In genomic region chr7:131008840-131009651, GRCh38 we compare ENCODE assay signal across 9 cellular contexts.
DNase-seq lines count a peak whose midpoint lies in the region; ATAC-seq and TF ChIP-seq lines count a peak whose summit lies in the region.
"Had no signal": no experiment of that assay in that cellular context is flagged by ENCODE, and none has a peak within 500 bp of the region (broad histone marks: within the 10 kb centered on the region; RNA-seq: fewer than 3 reads in every experiment).

No MANE protein-coding gene starts in this region.

- H3K27ac Mint-ChIP-seq in activated CD4-positive, alpha-beta T cell treated with anti-CD3 and anti-CD28 coated beads, Interleukin-2, amount 10 ng/mL, durations not matched to agents 24 days and 14 days, result peak overlapping the region; percentile 97
- H3K27ac Mint-ChIP-seq in activated B cell treated with CpG ODN at 0.5 μM for 24 hours, result peak overlapping the region; percentile 89
- H3K27ac Mint-ChIP-seq in stimulated activated naive CD8-positive, alpha-beta T cell treated with anti-CD3 and anti-CD28 coated beads, Interleukin-15, Interleukin-2, amounts not matched to agents 100 ng/mL and 50 ng/mL, for 24 hours, result peak overlapping the region; percentile 100

- peaks cover 37% of the 10 kb centered on the region for H3K4me1 ChIP-seq in foreskin keratinocyte

- no peak for ATAC-seq in activated B cell treated with CpG ODN at 0.5 μM for 24 hours (ENCODE audit: low read depth)
- peak; percentile 26 for ATAC-seq in foreskin keratinocyte
- no peak for ATAC-seq in GM18907 (IDR thresholded peaks at IDR 0.05; ENCODE audit: unreplicated experiment)

- H3K27me3 ChIP-seq in foreskin keratinocyte, result no peaks in the 10 kb centered on the region

- H3K9me3 Mint-ChIP-seq in activated CD4-positive, alpha-beta T cell treated with anti-CD3 and anti-CD28 coated beads, Interleukin-2, amount 10 ng/mL, durations not matched to agents 24 days and 14 days, result no peaks in the 10 kb centered on the region
- no peaks in the 10 kb centered on the region for H3K9me3 Mint-ChIP-seq in activated B cell treated with CpG ODN at 0.5 μM for 24 hours
- H3K9me3 Mint-ChIP-seq in stimulated activated naive CD8-positive, alpha-beta T cell treated with anti-CD3 and anti-CD28 coated beads, Interleukin-15, Interleukin-2, amounts not matched to agents 100 ng/mL and 50 ng/mL, for 24 hours, result peaks cover 3% of the 10 kb centered on the region

- DNase-seq in activated CD4-positive, alpha-beta T cell treated with anti-CD3 and anti-CD28 coated beads, Interleukin-2, amount 10 ng/mL, durations not matched to agents 24 days and 14 days, result no peak
- DNase-seq in activated CD4-positive, alpha-beta T cell treated with anti-CD3 and anti-CD28 coated beads for 48 hours, result no peak
- DNase-seq in activated B cell treated with CpG ODN at 0.5 μM for 24 hours, result no peak
- peak in 1 of 2 donors; percentile 42 for DNase-seq in foreskin keratinocyte
- no peak for DNase-seq in activated effector memory CD4-positive, alpha-beta T cell treated with Interleukin-2 at 50 U/mL for 16 hours
- DNase-seq in HT-29 (ENCODE audit: low spot score), result no peak
- DNase-seq: stimulated activated CD4-positive, alpha-beta T cell treated with anti-CD3 and anti-CD28 coated beads, Interleukin-4, amount 100 ng/mL, for 1 hour had no signal

- POLR2A ChIA-PET in activated B cell treated with CpG ODN at 0.5 μM for 24 hours (lab: Charles Lee), result interaction anchor here (0.8 to 1.5 kb wide), 4 partner anchors 10 to 44 kb away, joined by 3 read pairs; no protein-coding TSS in a partner anchor

- H3K27ac ChIP-seq in foreskin keratinocyte, result peak overlapping the region; percentile 39

- CTCF ChIA-PET in activated B cell treated with CpG ODN at 0.5 μM for 24 hours (lab: Charles Lee), result interaction anchor here (1.4 to 2.3 kb wide), 3 partner anchors 27 to 112 kb away, joined by 5 to 18 read pairs (median 9); no protein-coding TSS in a partner anchor

- H3K27me3 Mint-ChIP-seq in activated CD4-positive, alpha-beta T cell treated with anti-CD3 and anti-CD28 coated beads, Interleukin-2, amount 10 ng/mL, durations not matched to agents 24 days and 14 days, result no peaks in the 10 kb centered on the region
- H3K27me3 Mint-ChIP-seq in activated B cell treated with CpG ODN at 0.5 μM for 24 hours, result no peaks in the 10 kb centered on the region
- no peaks in the 10 kb centered on the region for H3K27me3 Mint-ChIP-seq in stimulated activated naive CD8-positive, alpha-beta T cell treated with anti-CD3 and anti-CD28 coated beads, Interleukin-15, Interleukin-2, amounts not matched to agents 100 ng/mL and 50 ng/mL, for 24 hours

- H3K4me3 Mint-ChIP-seq in activated CD4-positive, alpha-beta T cell treated with anti-CD3 and anti-CD28 coated beads, Interleukin-2, amount 10 ng/mL, durations not matched to agents 24 days and 14 days, result peak overlapping the region; percentile 74
- peak overlapping the region; percentile 5 for H3K4me3 Mint-ChIP-seq in activated B cell treated with CpG ODN at 0.5 μM for 24 hours
- peak overlapping the region; percentile 77 for H3K4me3 Mint-ChIP-seq in stimulated activated naive CD8-positive, alpha-beta T cell treated with anti-CD3 and anti-CD28 coated beads, Interleukin-15, Interleukin-2, amounts not matched to agents 100 ng/mL and 50 ng/mL, for 24 hours

- H3K4me1 Mint-ChIP-seq in activated CD4-positive, alpha-beta T cell treated with anti-CD3 and anti-CD28 coated beads, Interleukin-2, amount 10 ng/mL, durations not matched to agents 24 days and 14 days, result peaks cover 65% of the 10 kb centered on the region
- peaks cover 93% of the 10 kb centered on the region for H3K4me1 Mint-ChIP-seq in activated B cell treated with CpG ODN at 0.5 μM for 24 hours
- peaks cover 94% of the 10 kb centered on the region for H3K4me1 Mint-ChIP-seq in stimulated activated naive CD8-positive, alpha-beta T cell treated with anti-CD3 and anti-CD28 coated beads, Interleukin-15, Interleukin-2, amounts not matched to agents 100 ng/mL and 50 ng/mL, for 24 hours (ENCODE audit: low read depth)

- TF ChIP-seq CTCF in activated B cell treated with CpG ODN at 0.5 μM for 24 hours (IDR thresholded peaks at IDR 0.05) (no peak), foreskin keratinocyte (conservative IDR thresholded peaks at IDR 0.05) (no peak)

- intact Hi-C loops in activated CD4-positive, alpha-beta T cell treated with anti-CD3 and anti-CD28 coated beads, Interleukin-2, amount 10 ng/mL, durations not matched to agents 24 days and 14 days (cut with micrococcal nuclease), result loop anchor here (1.0 to 5.0 kb wide), 2 partner anchors 33 to 48 kb away; no protein-coding TSS in a partner anchor
- intact Hi-C loops in activated B cell treated with CpG ODN at 0.5 μM for 24 hours (cut with micrococcal nuclease), result no loop called here

- H3K36me3 Mint-ChIP-seq in activated CD4-positive, alpha-beta T cell treated with anti-CD3 and anti-CD28 coated beads, Interleukin-2, amount 10 ng/mL, durations not matched to agents 24 days and 14 days (ENCODE audit: low read depth), result peaks cover 24% of the 10 kb centered on the region
- H3K36me3 Mint-ChIP-seq in activated B cell treated with CpG ODN at 0.5 μM for 24 hours (ENCODE audit: low read depth), result peaks cover 19% of the 10 kb centered on the region
- peaks cover 21% of the 10 kb centered on the region for H3K36me3 Mint-ChIP-seq in stimulated activated naive CD8-positive, alpha-beta T cell treated with anti-CD3 and anti-CD28 coated beads, Interleukin-15, Interleukin-2, amounts not matched to agents 100 ng/mL and 50 ng/mL, for 24 hours (ENCODE audit: low read depth)

Comparison
In these comparisons a context has a peak if more than half of its experiments do, and no peak if none do; other contexts are left out.
1. H3K4me3 Mint-ChIP-seq: peak in every context shown above with its lines; median percentile 77 in stimulated activated naive CD8-positive, alpha-beta T cell treated with anti-CD3 and anti-CD28 coated beads, Interleukin-15, Interleukin-2, amounts not matched to agents 100 ng/mL and 50 ng/mL, for 24 hours; 74 in activated CD4-positive, alpha-beta T cell treated with anti-CD3 and anti-CD28 coated beads, Interleukin-2, amount 10 ng/mL, durations not matched to agents 24 days and 14 days; 5 in activated B cell treated with CpG ODN at 0.5 μM for 24 hours.